ENCODE assay signal across 13 cellular contexts in the genomic region with DNA sequence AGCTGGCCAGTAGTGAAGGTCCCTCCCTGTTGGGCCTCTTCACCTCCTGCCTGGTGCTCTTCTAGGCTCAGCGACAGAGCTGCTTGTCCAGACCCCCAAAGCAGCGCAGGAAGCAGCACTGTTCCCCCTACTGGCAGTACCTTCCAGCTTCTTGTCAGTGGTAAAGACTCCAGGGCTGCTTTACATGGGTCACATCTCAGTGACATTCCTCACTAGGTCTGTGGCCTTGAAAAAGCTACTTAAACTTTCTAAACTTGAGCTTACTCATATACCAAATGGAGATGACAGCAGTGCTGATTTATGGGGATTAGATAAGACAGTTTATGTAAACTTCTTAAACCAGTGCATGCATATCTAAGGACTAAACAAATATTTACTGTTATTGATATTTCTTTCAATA.
DNase-seq lines count a peak whose midpoint lies in the region; ATAC-seq and TF ChIP-seq lines count a peak whose summit lies in the region.
"Had no signal": no experiment of that assay in that cellular context is flagged by ENCODE, and none has a peak within 500 bp of the region (broad histone marks: within the 10 kb centered on the region; RNA-seq: fewer than 3 reads in every experiment).

No MANE protein-coding gene starts in this region.

- H3K27me3 ChIP-seq in BE2C (no peaks in the 10 kb centered on the region), lower lobe of right lung (ENCODE audit: low read depth) (no peaks in the 10 kb centered on the region)

- H3K27me3 Mint-ChIP-seq in endothelial cell (ENCODE audit: unreplicated experiment) = peaks cover 5% of the 10 kb centered on the region
- H3K27me3 Mint-ChIP-seq in activated CD4-positive, alpha-beta T cell treated with anti-CD3 and anti-CD28 coated beads, Interleukin-2, amount 10 ng/mL, durations not matched to agents 24 days and 14 days = no peaks in the 10 kb centered on the region
- H3K27me3 Mint-ChIP-seq: CD8-positive, alpha-beta memory T cell had no signal

- peak; percentile 36 for DNase-seq in BE2C
- peak; percentile 5 for DNase-seq in NCI-H69 (lab: John Stamatoyannopoulos, UW)
- DNase-seq in endothelial cell (ENCODE audit: low spot score) = peak; percentile 13
- no peak for DNase-seq in lower lobe of right lung
- no peak for DNase-seq in stimulated activated CD4-positive, alpha-beta T cell treated with anti-CD3 and anti-CD28 coated beads, Interleukin-4, amount 100 ng/mL, for 24 hours
- no peak for DNase-seq in NCI-H446 treated with DMSO at 0.1 percent for 48 hours (lab: John Stamatoyannopoulos, UW)
- DNase-seq in activated CD4-positive, alpha-beta T cell treated with anti-CD3 and anti-CD28 coated beads, Interleukin-2, amount 10 ng/mL, durations not matched to agents 24 days and 14 days = no peak
- DNase-seq: CD8-positive, alpha-beta memory T cell; effector CD4-positive, alpha-beta T cell; kidney; NK-92 treated with Interleukin-12 subunit alpha and Interleukin-12 subunit beta, amount 100 ng/mL, for 24 hours had no signal

- peaks cover 34% of the 10 kb centered on the region for H3K36me3 Mint-ChIP-seq in endothelial cell (ENCODE audit: low read depth, unreplicated experiment)
- no peaks in the 10 kb centered on the region for H3K36me3 Mint-ChIP-seq in activated CD4-positive, alpha-beta T cell treated with anti-CD3 and anti-CD28 coated beads, Interleukin-2, amount 10 ng/mL, durations not matched to agents 24 days and 14 days (ENCODE audit: low read depth)
- H3K36me3 Mint-ChIP-seq: CD8-positive, alpha-beta memory T cell had no signal

- H3K9me3 Mint-ChIP-seq in endothelial cell (ENCODE audit: unreplicated experiment) = no peaks in the 10 kb centered on the region
- no peaks in the 10 kb centered on the region for H3K9me3 Mint-ChIP-seq in activated CD4-positive, alpha-beta T cell treated with anti-CD3 and anti-CD28 coated beads, Interleukin-2, amount 10 ng/mL, durations not matched to agents 24 days and 14 days

- H3K9me3 ChIP-seq in BE2C = no peaks in the 10 kb centered on the region
- H3K9me3 ChIP-seq in lower lobe of right lung = no peaks in the 10 kb centered on the region

- no peak overlapping the region for H3K27ac ChIP-seq in lower lobe of right lung
- H3K27ac ChIP-seq: VCaP had no signal

- intact Hi-C loops in lower lobe of right lung (cut with DNase I) = no loop called here
- intact Hi-C loops in activated CD4-positive, alpha-beta T cell treated with anti-CD3 and anti-CD28 coated beads, Interleukin-2, amount 10 ng/mL, durations not matched to agents 24 days and 14 days (cut with micrococcal nuclease) = no loop called here

- peak; percentile 34 to 36 for ATAC-seq in lower lobe of right lung
- no peak for ATAC-seq in GM21447 (IDR thresholded peaks at IDR 0.05; ENCODE audit: unreplicated experiment)

- H3K4me3 ChIP-seq in BE2C (ENCODE audit: low read depth, low read length) (no peak overlapping the region), lower lobe of right lung (no peak overlapping the region)

- H3K4me1 Mint-ChIP-seq in endothelial cell (ENCODE audit: unreplicated experiment) = no peaks in the 10 kb centered on the region
- no peaks in the 10 kb centered on the region for H3K4me1 Mint-ChIP-seq in activated CD4-positive, alpha-beta T cell treated with anti-CD3 and anti-CD28 coated beads, Interleukin-2, amount 10 ng/mL, durations not matched to agents 24 days and 14 days
- H3K4me1 Mint-ChIP-seq: CD8-positive, alpha-beta memory T cell had no signal

- H3K4me3 Mint-ChIP-seq in endothelial cell (ENCODE audit: unreplicated experiment) = no peak overlapping the region
- no peak overlapping the region for H3K4me3 Mint-ChIP-seq in activated CD4-positive, alpha-beta T cell treated with anti-CD3 and anti-CD28 coated beads, Interleukin-2, amount 10 ng/mL, durations not matched to agents 24 days and 14 days
- H3K4me3 Mint-ChIP-seq: CD8-positive, alpha-beta memory T cell had no signal

- H3K36me3 ChIP-seq in BE2C (no peaks in the 10 kb centered on the region), lower lobe of right lung (no peaks in the 10 kb centered on the region)

- peaks cover 24% of the 10 kb centered on the region for H3K4me1 ChIP-seq in BE2C
- H3K4me1 ChIP-seq in lower lobe of right lung = no peaks in the 10 kb centered on the region

- TF ChIP-seq CTCF in BE2C (IDR thresholded peaks at IDR 0.05; ENCODE audit: low read depth, low read length) (peak; percentile 66), endothelial cell (IDR thresholded peaks at IDR 0.05; ENCODE audit: unreplicated experiment) (no peak), lower lobe of right lung (IDR thresholded peaks at IDR 0.05) (peak; percentile 23)

- no peak overlapping the region for H3K27ac Mint-ChIP-seq in endothelial cell (ENCODE audit: unreplicated experiment)
- no peak overlapping the region for H3K27ac Mint-ChIP-seq in activated CD4-positive, alpha-beta T cell treated with anti-CD3 and anti-CD28 coated beads, Interleukin-2, amount 10 ng/mL, durations not matched to agents 24 days and 14 days
- H3K27ac Mint-ChIP-seq: CD8-positive, alpha-beta memory T cell had no signal

Comparison
In these comparisons a context has a peak if more than half of its experiments do, and no peak if none do; other contexts are left out.
1. DNase-seq: peak in BE2C (single experiment), NCI-H69 (single experiment) and endothelial cell (single experiment); none in lower lobe of right lung (single experiment), stimulated activated CD4-positive, alpha-beta T cell treated with anti-CD3 and anti-CD28 coated beads, Interleukin-4, amount 100 ng/mL, for 24 hours (single experiment), NCI-H446 treated with DMSO at 0.1 percent for 48 hours (single experiment) and activated CD4-positive, alpha-beta T cell treated with anti-CD3 and anti-CD28 coated beads, Interleukin-2, amount 10 ng/mL, durations not matched to agents 24 days and 14 days (single experiment).